In genomic region chr2:187768995-187769394, GRCh38 we compare ENCODE assay signal across 32 cellular contexts.
DNase-seq lines count a peak whose midpoint lies in the region; ATAC-seq, FAIRE-seq and TF ChIP-seq lines count a peak whose summit lies in the region.
"Had no signal": no experiment of that assay in that cellular context is flagged by ENCODE, and none has a peak within 500 bp of the region (broad histone marks: within the 10 kb centered on the region; RNA-seq: fewer than 3 reads in every experiment).

No MANE protein-coding gene starts in this region.

- peak overlapping the region; percentile 43 for H3K27ac Mint-ChIP-seq in nephron progenitor cell
- H3K27ac Mint-ChIP-seq: B cell; CD14-positive monocyte; CD4-positive, alpha-beta memory T cell; CD4-positive, alpha-beta T cell; CD4-positive, CD25-positive, alpha-beta regulatory T cell; CD8-positive, alpha-beta memory T cell; CD8-positive, alpha-beta T cell had no signal

- peaks cover 4% of the 10 kb centered on the region for H3K27me3 Mint-ChIP-seq in nephron progenitor cell (ENCODE audit: low read depth, poor library complexity)
- H3K27me3 Mint-ChIP-seq: B cell; CD4-positive, alpha-beta memory T cell; CD4-positive, alpha-beta T cell; CD4-positive, CD25-positive, alpha-beta regulatory T cell; CD8-positive, alpha-beta memory T cell had no signal

- H3K4me3 ChIP-seq in HepG2 (replicated peaks in 1 of 3; ENCODE audit: insufficient read depth in 1 of 3, low read depth in 2 of 3, low read length in 3 of 3): no peak overlapping the region
- no peak overlapping the region for H3K4me3 ChIP-seq in right lobe of liver
- H3K4me3 ChIP-seq in dorsolateral prefrontal cortex: no peak overlapping the region
- H3K4me3 ChIP-seq: A549; BLaER1; BLaER1 treated with 17β-estradiol and CSF1 and Interleukin-3, amounts not matched to agents 10 nM and 100 nM had no signal

- no peak for ATAC-seq in HepG2
- no peak for ATAC-seq in right lobe of liver
- ATAC-seq: A549; CD8-positive, alpha-beta T cell had no signal

- no peaks in the 10 kb centered on the region for H3K9me3 Mint-ChIP-seq in nephron progenitor cell
- H3K9me3 Mint-ChIP-seq: CD8-positive, alpha-beta T cell had no signal

- POLR2A ChIA-PET in HepG2 (lab: Yijun Ruan, JAX): no interaction called here

- no peak for TF ChIP-seq CTCF in HepG2 (CRISPR knock-in tag; IDR thresholded peaks at IDR 0.05)
- TF ChIP-seq CTCF in right lobe of liver (IDR thresholded peaks at IDR 0.05): no peak
- TF ChIP-seq CTCF in nephron progenitor cell (IDR thresholded peaks at IDR 0.05): no peak
- TF ChIP-seq CTCF in dorsolateral prefrontal cortex (IDR thresholded peaks at IDR 0.05 in 54 of 56, conservative IDR thresholded peaks at IDR 0.05 in 2 of 56; ENCODE audit: low read depth in 1 of 56, partially characterized antibody in 56 of 56): no peak

- TF ChIP-seq RAD21 in HepG2 (CRISPR knock-in tag; IDR thresholded peaks at IDR 0.05): no peak

- 30% methylated on average over 4 of the region's 4 CpGs for WGBS in HepG2 (ENCODE audit: low lambda C conversion rate)
- whole genome bisulfite sequencing in right lobe of liver (ENCODE audit: insufficient coverage, low coverage, low lambda C conversion rate, missing lambda C conversion rate): 82% methylated on average over 4 of the region's 4 CpGs

- DNase-seq in HepG2 (ENCODE audit: low spot score) (no peak), right lobe of liver (no peak), nephron progenitor cell (no peak), dorsolateral prefrontal cortex (no peak)
- DNase-seq: 8988T; ACHN; AML-193; BE2C; C1 segment of cervical spinal cord; Caco-2; Calu3; CD4-positive, alpha-beta memory T cell; CD4-positive, alpha-beta T cell; CD4-positive, CD25-positive, alpha-beta regulatory T cell; CD8-positive, alpha-beta memory T cell; CD8-positive, alpha-beta T cell; COR-L47; DMS153; DMS53; DMS79; DMS79 treated with DMSO at 0.1 percent for 48 hours; DND-41; EL had no signal

- no peaks in the 10 kb centered on the region for H3K27me3 ChIP-seq in HepG2 (ENCODE audit: control insufficient read depth in 1 of 2, insufficient read depth in 2 of 2, low read length in 2 of 2)
- no peaks in the 10 kb centered on the region for H3K27me3 ChIP-seq in right lobe of liver
- H3K27me3 ChIP-seq in dorsolateral prefrontal cortex: no peaks in the 10 kb centered on the region
- H3K27me3 ChIP-seq: BE2C; BLaER1; BLaER1 treated with 17β-estradiol and CSF1 and Interleukin-3, amounts not matched to agents 10 nM and 100 nM had no signal

- no peaks in the 10 kb centered on the region for H3K36me3 Mint-ChIP-seq in nephron progenitor cell (ENCODE audit: low read depth)
- H3K36me3 Mint-ChIP-seq: CD14-positive monocyte; CD4-positive, alpha-beta memory T cell; CD4-positive, CD25-positive, alpha-beta regulatory T cell; CD8-positive, alpha-beta memory T cell; CD8-positive, alpha-beta T cell had no signal

- BruUV-seq in HepG2 (replicated peaks; lab: Mats Ljungman, UMichigan): no TSS peak

- intact Hi-C loops in HepG2 (cut with micrococcal nuclease; ENCODE audit: unreplicated experiment) (no loop called here), right lobe of liver (cut with DNase I) (no loop called here), dorsolateral prefrontal cortex (cut with DNase I) (no loop called here)

- H3K27ac ChIP-seq in HepG2 (ENCODE audit: extremely low read length, insufficient read depth, low read length): no peak overlapping the region
- no peak overlapping the region for H3K27ac ChIP-seq in right lobe of liver
- H3K27ac ChIP-seq in dorsolateral prefrontal cortex: no peak overlapping the region
- H3K27ac ChIP-seq: 22Rv1; A549; BLaER1; BLaER1 treated with 17β-estradiol and CSF1 and Interleukin-3, amounts not matched to agents 10 nM and 100 nM; C4-2B had no signal

- no peak for FAIRE-seq in HepG2 (lab: Jason Lieb, UNC)
- FAIRE-seq: A204.1, A549, D721Med had no signal

- no peaks in the 10 kb centered on the region for H4K20me1 ChIP-seq in HepG2 (ENCODE audit: insufficient read depth, low read length)
- H4K20me1 ChIP-seq: BLaER1; BLaER1 treated with 17β-estradiol and CSF1 and Interleukin-3, amounts not matched to agents 10 nM and 100 nM had no signal

- TF ChIP-seq EP300 in HepG2 (IDR thresholded peaks at IDR 0.05; ENCODE audit: low read depth in 2 of 2, low read length in 2 of 2) (no peak), HepG2 (CRISPR knock-in tag; IDR thresholded peaks at IDR 0.05; ENCODE audit: borderline replicate concordance) (no peak)

- no peak overlapping the region for H3K4me2 ChIP-seq in HepG2 (ENCODE audit: low read depth, low read length)
- H3K4me2 ChIP-seq: A549; BLaER1; BLaER1 treated with 17β-estradiol and CSF1 and Interleukin-3, amounts not matched to agents 10 nM and 100 nM had no signal

- H3K4me1 ChIP-seq in HepG2 (ENCODE audit: insufficient read depth, low read length): no peaks in the 10 kb centered on the region
- H3K4me1 ChIP-seq in right lobe of liver: no peaks in the 10 kb centered on the region
- H3K4me1 ChIP-seq: A549; BE2C; BLaER1; BLaER1 treated with 17β-estradiol and CSF1 and Interleukin-3, amounts not matched to agents 10 nM and 100 nM; Caco-2 had no signal

- no peak overlapping the region for H3K4me3 Mint-ChIP-seq in nephron progenitor cell
- H3K4me3 Mint-ChIP-seq: B cell; CD14-positive monocyte; CD4-positive, alpha-beta memory T cell; CD4-positive, alpha-beta T cell; CD4-positive, CD25-positive, alpha-beta regulatory T cell; CD8-positive, alpha-beta memory T cell; CD8-positive, alpha-beta T cell had no signal

- H3K9ac ChIP-seq in HepG2 (ENCODE audit: insufficient read depth, low read depth, low read length): no peak overlapping the region
- H3K9ac ChIP-seq: BLaER1; BLaER1 treated with 17β-estradiol and CSF1 and Interleukin-3, amounts not matched to agents 10 nM and 100 nM had no signal

- TF ChIP-seq POLR2A in HepG2 (IDR thresholded peaks at IDR 0.05; ENCODE audit: insufficient read depth in 1 of 2, low read depth in 2 of 2, low read length in 2 of 2) (no peak), right lobe of liver (IDR thresholded peaks at IDR 0.05) (no peak)

- in situ Hi-C loops in HepG2 (cut with HindIII; ENCODE audit: extremely low pct_ligation_motif_present, low pct_unique_long_range_greater_than_20kb): no loop called here

- H3K36me3 ChIP-seq in HepG2 (replicated peaks in 1 of 2; ENCODE audit: control insufficient read depth in 1 of 2, insufficient read depth in 2 of 2, low read length in 2 of 2) (no peaks in the 10 kb centered on the region), right lobe of liver (no peaks in the 10 kb centered on the region)
- H3K36me3 ChIP-seq: BE2C; BLaER1; BLaER1 treated with 17β-estradiol and CSF1 and Interleukin-3, amounts not matched to agents 10 nM and 100 nM had no signal

- H2AFZ ChIP-seq in HepG2 (ENCODE audit: low read length): no peak overlapping the region

- H3K4me1 Mint-ChIP-seq in nephron progenitor cell: no peaks in the 10 kb centered on the region
- H3K4me1 Mint-ChIP-seq: B cell; CD14-positive monocyte; CD4-positive, alpha-beta memory T cell; CD4-positive, CD25-positive, alpha-beta regulatory T cell; CD8-positive, alpha-beta memory T cell had no signal

- H3K9me3 ChIP-seq in HepG2 (ENCODE audit: low read length) (no peaks in the 10 kb centered on the region), right lobe of liver (no peaks in the 10 kb centered on the region)
- H3K9me3 ChIP-seq: A549; BE2C; BLaER1; BLaER1 treated with 17β-estradiol and CSF1 and Interleukin-3, amounts not matched to agents 10 nM and 100 nM; Caco-2 had no signal

- CTCF ChIA-PET in HepG2 (lab: Yijun Ruan, JAX; ENCODE audit: low intra/inter-chr PET ratio, low total read pairs): no interaction called here

- H3K79me2 ChIP-seq in HepG2 (ENCODE audit: insufficient read depth, low read length): no peaks in the 10 kb centered on the region

TF ChIP-seq in HepG2, 621 proteins besides CTCF, POLR2A, EP300 and RAD21:
- TF ChIP-seq SNAI1 (CRISPR knock-in tag; IDR thresholded peaks at IDR 0.05; ENCODE audit: borderline replicate concordance): no peak
- peak; percentile 96 for TF ChIP-seq MNT (IDR thresholded peaks at IDR 0.05)
- TF ChIP-seq DR1 (CRISPR knock-in tag; IDR thresholded peaks at IDR 0.05): no peak
- TF ChIP-seq ZNF567 (CRISPR knock-in tag; IDR thresholded peaks at IDR 0.05; ENCODE audit: borderline replicate concordance): no peak
- TF ChIP-seq RBM39 (IDR thresholded peaks at IDR 0.05; ENCODE audit: low read depth, low read length, poor library complexity, severe bottlenecking): no peak
TF ChIP-seq in HepG2: peak in this region for 1.
